Comparison of ENCODE assay signal across 20 cellular contexts in genomic region chr5:1116109-1116735, GRCh38. TPM values are rescaled to one million over a fixed set of nuclear protein-coding genes. Genes with fewer than 3 reads are reported as not detected.
DNase-seq lines count a peak whose midpoint lies in the region; ATAC-seq, FAIRE-seq and TF ChIP-seq lines count a peak whose summit lies in the region.
"Had no signal": no experiment of that assay in that cellular context is flagged by ENCODE, and none has a peak within 500 bp of the region (broad histone marks: within the 10 kb centered on the region; RNA-seq: fewer than 3 reads in every experiment).

No MANE protein-coding gene starts in this region.

- CTCF ChIA-PET in HEK293 (lab: Yijun Ruan, JAX), result interaction anchor here (2.5 kb wide), 1 partner anchor 58 kb away, joined by 9 read pairs; no protein-coding TSS in a partner anchor
- CTCF ChIA-PET in H1 (lab: Charles Lee; ENCODE audit: partially characterized antibody), result interaction anchor here (0.9 to 1.7 kb wide), 6 partner anchors 8 to 52 kb away, joined by 3 to 5 read pairs (median 4); no protein-coding TSS in a partner anchor

- H4K8ac ChIP-seq in H1 (ENCODE audit: extremely low read depth, insufficient read depth, low read length), result no peak overlapping the region; the same call in 1 of the 2 replicates

- no peaks in the 10 kb centered on the region for H3K9me3 Mint-ChIP-seq in nephron progenitor cell
- H3K9me3 Mint-ChIP-seq: CD4-positive, alpha-beta T cell; GM23338; IgD-negative memory B cell had no signal

- H4K91ac ChIP-seq in H1 (replicated peaks; ENCODE audit: insufficient read length, low read length), result no peak overlapping the region

- H3K27ac ChIP-seq in HEK293 (ENCODE audit: extremely low read depth, low read depth, low read length) (no peak overlapping the region), H1 (ENCODE audit: low read depth, low read length) (no peak overlapping the region)
- H3K27ac ChIP-seq: C4-2B had no signal

- POLR2A ChIA-PET in HEK293 (lab: Yijun Ruan, JAX), result interaction anchor here (2.9 kb wide), 1 partner anchor 10 kb away, joined by 10 read pairs; no protein-coding TSS in a partner anchor
- POLR2A ChIA-PET in H1 (lab: Charles Lee; ENCODE audit: partially characterized antibody), result interaction anchor here (0.7 to 4.2 kb wide), 3 partner anchors 8 to 24 kb away, joined by 3 to 22 read pairs (median 3); no protein-coding TSS in a partner anchor

- no peak overlapping the region for H3K18ac ChIP-seq in H1 (ENCODE audit: extremely low read depth, low read length)

- H3K4me3 Mint-ChIP-seq in nephron progenitor cell, result no peak overlapping the region
- H3K4me3 Mint-ChIP-seq: B cell; CD4-positive, alpha-beta T cell; GM23338; IgD-negative memory B cell had no signal

- no peaks in the 10 kb centered on the region; the same call in 1 of the 2 replicates for H3K23me2 ChIP-seq in H1 (ENCODE audit: low read depth, low read length)

- no peak overlapping the region for H3K9ac ChIP-seq in H1 (replicated peaks in 1 of 4; ENCODE audit: extremely low read depth in 1 of 4, low read depth in 3 of 4, low read length in 3 of 4)

- no peak overlapping the region for H3K23ac ChIP-seq in H1 (ENCODE audit: insufficient read length)

- peak overlapping the region; percentile 51 for H3K27ac Mint-ChIP-seq in nephron progenitor cell
- H3K27ac Mint-ChIP-seq: B cell; CD4-positive, alpha-beta T cell; GM23338 had no signal

- ATAC-seq in GM18519 (IDR thresholded peaks at IDR 0.05; ENCODE audit: low FRiP score, unreplicated experiment) (no peak), HG03457 (IDR thresholded peaks at IDR 0.05; ENCODE audit: unreplicated experiment) (no peak), GM18873 (IDR thresholded peaks at IDR 0.05; ENCODE audit: low FRiP score, unreplicated experiment) (no peak)
- ATAC-seq: GM23338, HCT116, HepG2 had no signal

- peak overlapping the region; percentile 88; the same call in 1 of the 2 replicates for H2BK15ac ChIP-seq in H1 (ENCODE audit: low read length)

- H2BK20ac ChIP-seq in H1 (ENCODE audit: low read length), result no peak overlapping the region

- no peak overlapping the region for H2BK5ac ChIP-seq in H1 (ENCODE audit: low read depth, low read length)

- H3K9me3 ChIP-seq in HEK293 (ENCODE audit: control insufficient read depth, insufficient read depth, low read depth, low read length) (no peaks in the 10 kb centered on the region), H1 (ENCODE audit: insufficient read depth in 2 of 2, low read depth in 1 of 2, low read length in 1 of 2) (no peaks in the 10 kb centered on the region)
- H3K9me3 ChIP-seq: Caco-2 had no signal

- no peak overlapping the region for H3K4ac ChIP-seq in H1 (replicated peaks; ENCODE audit: insufficient read length, low read depth, low read length)

- H2BK12ac ChIP-seq in H1 (ENCODE audit: low read depth, low read length), result no peak overlapping the region

- no peak overlapping the region for H3K56ac ChIP-seq in H1 (replicated peaks; ENCODE audit: insufficient read length, low read depth, low read length)

- H3K27me3 Mint-ChIP-seq in nephron progenitor cell (ENCODE audit: low read depth, poor library complexity), result peaks cover 14% of the 10 kb centered on the region
- H3K27me3 Mint-ChIP-seq: CD4-positive, alpha-beta T cell had no signal

- TF ChIP-seq CTCF in HEK293 (tag by site-specific recombination; IDR thresholded peaks at IDR 0.05), result no peak
- TF ChIP-seq CTCF in H1 (IDR thresholded peaks at IDR 0.05; ENCODE audit: control extremely low read depth in 1 of 3, insufficient read depth in 1 of 3, low read depth in 1 of 3, low read length in 3 of 3), result no peak
- TF ChIP-seq CTCF in nephron progenitor cell (IDR thresholded peaks at IDR 0.05), result no peak

- TF ChIP-seq RAD21 in H1 (IDR thresholded peaks at IDR 0.05 in 1 of 2, conservative IDR thresholded peaks at IDR 0.05 in 1 of 2; ENCODE audit: low read depth in 2 of 2, low read length in 2 of 2), result no peak

- peaks cover 16% of the 10 kb centered on the region for H3K4me1 ChIP-seq in HEK293 (ENCODE audit: control insufficient read depth, insufficient read depth, low read length)
- H3K4me1 ChIP-seq in H1 (replicated peaks in 1 of 4; ENCODE audit: control insufficient read depth in 3 of 4, insufficient read depth in 4 of 4, low read length in 3 of 4), result peaks cover 0 to 10% (median 5%) of the 10 kb centered on the region in 4 experiments; a peak in 4 of 7 replicates
- H3K4me1 ChIP-seq: Caco-2 had no signal

- H3K4me3 ChIP-seq in HEK293 (ENCODE audit: low read depth, low read length) (no peak overlapping the region), H1 (ENCODE audit: extremely low read depth in 1 of 4, insufficient read depth in 2 of 4, low read depth in 3 of 4, low read length in 4 of 4) (no peak overlapping the region)
- H3K4me3 ChIP-seq: GM23338 had no signal

- TF ChIP-seq POLR2A in H1 (IDR thresholded peaks at IDR 0.05; ENCODE audit: control extremely low read depth in 1 of 2, low read depth in 2 of 2, low read length in 2 of 2), result no peak

- FAIRE-seq in H1 (lab: Jason Lieb, UNC), result no peak
- FAIRE-seq: HepG2 had no signal

- H3K36me3 ChIP-seq in HEK293 (ENCODE audit: control insufficient read depth in 2 of 2, insufficient read depth in 1 of 2, low read length in 2 of 2), result no peaks in the 10 kb centered on the region
- H3K36me3 ChIP-seq in H1 (ENCODE audit: control insufficient read depth in 2 of 4, insufficient read depth in 4 of 4, low read length in 3 of 4), result no peaks in the 10 kb centered on the region

- no peak overlapping the region for H3K14ac ChIP-seq in H1 (ENCODE audit: insufficient read length)

- H4K20me1 ChIP-seq in H1 (replicated peaks in 1 of 2; ENCODE audit: control insufficient read depth in 1 of 2, insufficient read depth in 2 of 2, low read length in 2 of 2), result no peaks in the 10 kb centered on the region

- H3K4me2 ChIP-seq in H1 (ENCODE audit: insufficient read depth in 1 of 2, low read depth in 2 of 2, low read length in 2 of 2), result no peak overlapping the region
- H3K4me2 ChIP-seq: GM23338 had no signal

- no peaks in the 10 kb centered on the region; a peak in 1 of 4 replicates for H3K79me2 ChIP-seq in H1 (ENCODE audit: control insufficient read depth in 1 of 2, insufficient read depth in 2 of 2, low read length in 2 of 2)

- no peaks in the 10 kb centered on the region for H3K27me3 ChIP-seq in H1 (replicated peaks in 1 of 4; ENCODE audit: control insufficient read depth in 3 of 4, extremely low read depth in 1 of 4, insufficient read depth in 3 of 4, low read length in 3 of 4)

- H3K4me1 Mint-ChIP-seq in nephron progenitor cell, result peaks cover 40% of the 10 kb centered on the region

- no peak for TF ChIP-seq EP300 in H1 (IDR thresholded peaks at IDR 0.05; ENCODE audit: borderline replicate concordance in 1 of 2, low read depth in 2 of 2, low read length in 2 of 2)

- H4K5ac ChIP-seq in H1 (ENCODE audit: insufficient read length, low read depth, low read length), result no peak overlapping the region

- no peak overlapping the region for H2AFZ ChIP-seq in H1 (ENCODE audit: low read length)
- H2AFZ ChIP-seq: GM23338 had no signal

- H3K79me1 ChIP-seq in H1 (ENCODE audit: low read depth, low read length), result no peaks in the 10 kb centered on the region

- no peak overlapping the region for H2AK5ac ChIP-seq in H1 (ENCODE audit: low read depth, low read length)

- H3K36me3 Mint-ChIP-seq in nephron progenitor cell (ENCODE audit: low read depth), result no peaks in the 10 kb centered on the region
- H3K36me3 Mint-ChIP-seq: IgD-negative memory B cell had no signal

- H2BK120ac ChIP-seq in H1 (replicated peaks; ENCODE audit: low read depth, low read length), result no peak overlapping the region

- DNase-seq in H1 (ENCODE audit: low read depth in 1 of 2, low spot score in 2 of 2) (no peak), nephron progenitor cell (no peak), nucleus accumbens (lab: John Stamatoyannopoulos, UW) (no peak)
- DNase-seq: Caco-2; CD4-positive, alpha-beta T cell; DMS153; DMS79; GDM1; H7; KG1 had no signal

- whole genome bisulfite sequencing in H1 (ENCODE audit: extremely low coverage in 1 of 2, insufficient coverage in 1 of 2, insufficient read length in 1 of 2, insufficient replicate concordance in 2 of 2, low coverage in 1 of 2, low lambda C conversion rate in 2 of 2, missing lambda C conversion rate in 1 of 2), 2 experiments, result 88% methylated on average over 18 of the region's 19 CpGs; no CpG with 5 or more reads in 1 of the 2 experiments

TF ChIP-seq in HEK293, 187 proteins besides CTCF, POLR2A, EP300 and RAD21:
- TF ChIP-seq SCRT2 (tag by site-specific recombination; IDR thresholded peaks at IDR 0.05) (0 out of 2 replicates have a peak, but pooled peaks have one; percentile 2), SP3 (tag by site-specific recombination; IDR thresholded peaks at IDR 0.05) (no peak), ZIC2 (tag by site-specific recombination; IDR thresholded peaks at IDR 0.05) (peak; percentile 22; the same call in 1 of the 2 replicates)

TF ChIP-seq in H1, 55 proteins besides CTCF, POLR2A, EP300 and RAD21:
- TF ChIP-seq KDM1A (IDR thresholded peaks at IDR 0.05; ENCODE audit: borderline replicate concordance, low read length) (no peak), JUND (IDR thresholded peaks at IDR 0.05; ENCODE audit: low read length) (no peak), CTBP2 (IDR thresholded peaks at IDR 0.05; ENCODE audit: borderline replicate concordance, insufficient read depth, insufficient read length, low read length) (no peak), CHD2 (IDR thresholded peaks at IDR 0.05; ENCODE audit: low read length) (no peak), SUZ12 (IDR thresholded peaks at IDR 0.05; ENCODE audit: low read length) (no peak), SRF (IDR thresholded peaks at IDR 0.05; ENCODE audit: low read depth, low read length) (no peak), E2F6 (IDR thresholded peaks at IDR 0.05) (no peak)

RNA-seq across cellular contexts. Expression of gene SLC12A7, which starts 4.4 kb away (rescaled TPM):
- total RNA-seq in H1 (2021; fragmentation: NEBNext Ultra II Directional; extraction: Animal tissue kit (Norgen Biotek cat#: 25700)), result 38.6 and 39.7 TPM in 2 replicates
- polyA plus RNA-seq in H1 (2011; rRNA removed), result 23.5 and 37.5 TPM in 2 replicates
- polyA plus RNA-seq in H1 (2011; cell fraction: cytosol; rRNA removed), result 26.4 TPM
- 181 TPM for polyA plus RNA-seq in H1 (2011; cell fraction: nucleus; rRNA removed)
- 27.4 to 47.0 TPM (median 38.9 TPM) in 4 replicates for polyA plus RNA-seq in H1 (2012, experiment 1 of 2)
- polyA plus RNA-seq in H1 (2012, experiment 2 of 2), result 19.5 TPM
- polyA plus RNA-seq in H1 (2013, experiment 1 of 2), result 27.2 TPM
- polyA plus RNA-seq in H1 (2013, experiment 2 of 2), result 24.9 TPM
- polyA minus RNA-seq in H1 (2011; rRNA and poly(A)+ RNA removed), result 23.8 and 28.1 TPM in 2 replicates
- 33.8 TPM for polyA minus RNA-seq in H1 (2011; cell fraction: cytosol; rRNA and poly(A)+ RNA removed)
- 44.5 TPM for polyA minus RNA-seq in H1 (2011; cell fraction: nucleus; rRNA and poly(A)+ RNA removed)
